Comparison of ENCODE assay signal across 14 cellular contexts in genomic region chr20:58054082-58054481, GRCh38.
"Had no signal": no experiment of that assay in that cellular context is flagged by ENCODE, and none has a peak within 500 bp of the region (broad histone marks: within the 10 kb centered on the region; RNA-seq: fewer than 3 reads in every experiment).

No MANE protein-coding gene starts in this region.

- FAIRE-seq: small intestine had no signal

- H3K79me2 ChIP-seq: hepatocyte had no signal

- H3K4me3 ChIP-seq: cardiac muscle cell, esophagus squamous epithelium, gastroesophageal sphincter, hepatocyte, sigmoid colon, thyroid gland, upper lobe of left lung had no signal

- H3K4me3 Mint-ChIP-seq: nephron progenitor cell had no signal

- H3K9me3 ChIP-seq: esophagus squamous epithelium, thyroid gland had no signal

- H2AFZ ChIP-seq: hepatocyte had no signal

- H3K36me3 ChIP-seq: cardiac muscle cell, esophagus squamous epithelium, gastroesophageal sphincter, sigmoid colon, thyroid gland, upper lobe of left lung had no signal

- H3K27ac ChIP-seq: cardiac muscle cell, epithelial cell of prostate, thyroid gland had no signal

- H3K27ac Mint-ChIP-seq: nephron progenitor cell had no signal

- H3K4me1 Mint-ChIP-seq: nephron progenitor cell had no signal

- DNase-seq: effector memory CD4-positive, alpha-beta T cell; esophagus squamous epithelium; foreskin fibroblast; nephron progenitor cell; sigmoid colon; small intestine; stimulated activated CD4-positive, alpha-beta T cell treated with anti-CD3 and anti-CD28 coated beads, Interleukin-12 subunit alpha, Interleukin-12 subunit beta, amount 100 ng/mL, for 4 hours; stimulated activated naive CD4-positive, alpha-beta T cell had no signal
